In the genomic region with DNA sequence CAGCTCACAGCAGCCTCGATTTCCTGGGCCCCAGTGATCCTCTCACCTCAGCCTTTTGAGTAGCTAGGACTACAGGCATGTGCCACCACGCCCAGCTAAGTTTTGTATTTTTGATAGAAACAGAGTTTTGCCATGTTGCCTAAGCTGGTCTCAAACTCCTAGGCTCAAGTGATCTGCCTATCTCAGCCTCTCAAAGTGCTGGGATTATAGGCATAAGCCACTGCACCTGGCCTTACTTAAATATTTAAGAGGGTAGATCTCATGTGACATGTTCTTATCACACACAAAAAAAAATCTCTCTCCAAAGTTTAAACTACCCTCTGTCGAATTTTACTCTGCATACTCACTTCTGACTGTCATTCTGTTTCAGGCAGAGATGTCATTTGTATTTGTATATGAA, we compare ENCODE assay signal across 19 cellular contexts.
"Had no signal": no experiment of that assay in that cellular context is flagged by ENCODE, and none has a peak within 500 bp of the region (broad histone marks: within the 10 kb centered on the region; RNA-seq: fewer than 3 reads in every experiment).

No MANE protein-coding gene starts in this region.

- FAIRE-seq: colon, pancreas had no signal

- DNase-seq: effector memory CD8-positive, alpha-beta T cell; heart left ventricle; hippocampal formation; mammary epithelial cell; nucleus accumbens; pancreas; right cardiac atrium; spleen; stimulated activated CD4-positive, alpha-beta T cell treated with anti-CD3 and anti-CD28 coated beads, Interleukin-15, amount 100 ng/mL, for 24 hours; stimulated activated CD4-positive, alpha-beta T cell treated with anti-CD3 and anti-CD28 coated beads, Interleukin-1b, Interleukin-23, amount 100 ng/mL, for 48 hours; stimulated activated CD4-positive, alpha-beta T cell treated with anti-CD3 and anti-CD28 coated beads, Interleukin-4, amount 100 ng/mL, for 24 hours had no signal

- H3K9ac ChIP-seq: neural progenitor cell had no signal

- H3K9me3 ChIP-seq: esophagus muscularis mucosa, pancreas, spleen, tibial nerve had no signal

- H3K4me3 ChIP-seq: esophagus muscularis mucosa, heart left ventricle, neural progenitor cell, pancreas, spleen, tibial nerve had no signal

- ATAC-seq: effector memory CD8-positive, alpha-beta T cell; foreskin keratinocyte; heart left ventricle; natural killer cell treated with Interleukin-12 subunit alpha and Interleukin-12 subunit beta and Interleukin-15 and Interleukin-18, amount 100 ng/mL, for 72 hours; pancreas; right cardiac atrium; stimulated activated memory B cell treated with anti-CD40 and anti-IgM and Interleukin-4, amounts not matched to agents 10 μg/mL and 1 μg/mL and 100 μg/mL, for 72 hours had no signal

- H2AFZ ChIP-seq: neural progenitor cell had no signal

- H3K27me3 ChIP-seq: esophagus muscularis mucosa, foreskin keratinocyte, heart left ventricle, neural progenitor cell, pancreas, spleen, tibial nerve had no signal

- H3K4me1 ChIP-seq: spleen had no signal

- H3K27ac ChIP-seq: epithelial cell of prostate, esophagus muscularis mucosa, foreskin keratinocyte, heart left ventricle, pancreas, spleen, tibial nerve had no signal

- H3K4me2 ChIP-seq: neural progenitor cell had no signal

- H3K36me3 ChIP-seq: esophagus muscularis mucosa, heart left ventricle, neural progenitor cell, pancreas, spleen, tibial nerve had no signal
